Comparison of ENCODE assay signal across 8 cellular contexts in the genomic region with DNA sequence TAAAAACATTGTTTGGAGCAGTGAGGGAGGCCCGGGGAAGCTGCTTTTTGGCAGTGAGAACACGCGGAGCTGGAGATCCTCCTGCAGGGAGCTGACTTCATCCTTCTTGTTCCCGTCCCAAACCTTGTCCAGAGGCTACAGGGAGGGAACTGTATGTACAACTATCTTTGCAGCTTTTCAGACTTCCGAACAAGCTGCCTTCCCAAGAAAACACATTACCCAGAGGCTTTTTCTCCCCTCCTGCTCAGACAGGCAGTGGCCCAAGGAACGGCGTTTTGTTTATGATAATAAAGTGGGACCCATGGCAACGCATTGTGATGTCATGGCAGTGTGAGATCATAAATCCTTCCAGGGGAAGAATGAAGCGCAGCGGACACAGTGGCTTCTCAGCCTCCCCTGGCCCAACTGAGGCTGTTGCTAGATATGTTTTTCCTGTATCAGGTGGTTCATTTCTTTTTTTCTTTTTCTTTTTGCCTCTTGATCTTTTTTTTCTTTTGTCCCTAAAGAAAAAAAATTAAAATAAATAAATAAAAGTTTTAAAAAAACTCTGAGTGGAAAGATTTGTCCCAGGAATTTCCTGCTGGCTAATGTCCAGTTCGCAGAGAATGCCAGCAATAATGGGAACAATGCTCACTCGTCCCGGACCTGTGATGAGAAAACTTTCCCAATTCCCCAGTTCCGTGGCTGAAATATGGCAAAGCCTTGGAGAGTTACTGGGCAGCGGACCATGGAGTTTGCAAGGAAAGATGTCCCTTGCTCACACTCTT.
DNase-seq lines count a peak whose midpoint lies in the region; TF ChIP-seq lines count a peak whose summit lies in the region.

No MANE protein-coding gene starts in this region.

- peak overlapping the region; percentile 90 for H3K27ac Mint-ChIP-seq in endothelial cell (ENCODE audit: unreplicated experiment)
- H3K27ac Mint-ChIP-seq in activated naive CD4-positive, alpha-beta T cell treated with anti-CD3 and anti-CD28 coated beads, Interleukin-2, amount 10 ng/mL, durations not matched to agents 7 days and 5 days, result no peak overlapping the region

- H3K4me3 ChIP-seq in AG10803 (ENCODE audit: low read length) (peak overlapping the region; percentile 43), MG63 (0 out of 2 replicates have a peak overlapping the region, but pooled peaks have one; percentile 5), muscle layer of colon (ENCODE audit: low read depth in 1 of 2, low read length in 2 of 2) (peak overlapping the region in 1 of 2 donors; percentile 4)

- peak overlapping the region; percentile 82 for H3K27ac ChIP-seq in muscle layer of colon (ENCODE audit: low read depth, low read length)

- no peaks in the 10 kb centered on the region for H3K36me3 ChIP-seq in MG63
- H3K36me3 ChIP-seq in muscle layer of colon (ENCODE audit: insufficient read depth, low read length), result no peaks in the 10 kb centered on the region

- CTCF ChIA-PET in activated naive CD4-positive, alpha-beta T cell treated with anti-CD3 and anti-CD28 coated beads, Interleukin-2, amount 10 ng/mL, durations not matched to agents 7 days and 5 days (lab: Charles Lee), result no interaction called here

- no peaks in the 10 kb centered on the region; the same call in 1 of the 2 replicates for H3K9me3 ChIP-seq in MG63
- H3K9me3 ChIP-seq in muscle layer of colon (ENCODE audit: low read length), result no peaks in the 10 kb centered on the region

- H3K4me1 ChIP-seq in muscle layer of colon (ENCODE audit: insufficient read depth, low read length), result peaks cover 31% of the 10 kb centered on the region

- peak overlapping the region; percentile 29 for H3K9ac ChIP-seq in muscle layer of colon (ENCODE audit: low read length)

- peaks cover 18% of the 10 kb centered on the region for H3K4me1 Mint-ChIP-seq in endothelial cell (ENCODE audit: unreplicated experiment)
- H3K4me1 Mint-ChIP-seq in activated naive CD4-positive, alpha-beta T cell treated with anti-CD3 and anti-CD28 coated beads, Interleukin-2, amount 10 ng/mL, durations not matched to agents 7 days and 5 days, result no peaks in the 10 kb centered on the region

- H3K4me3 Mint-ChIP-seq in endothelial cell (ENCODE audit: unreplicated experiment), result no peak overlapping the region
- no peak overlapping the region for H3K4me3 Mint-ChIP-seq in activated naive CD4-positive, alpha-beta T cell treated with anti-CD3 and anti-CD28 coated beads, Interleukin-2, amount 10 ng/mL, durations not matched to agents 7 days and 5 days

- peaks cover 5% of the 10 kb centered on the region for H3K27me3 Mint-ChIP-seq in endothelial cell (ENCODE audit: unreplicated experiment)
- H3K27me3 Mint-ChIP-seq in activated naive CD4-positive, alpha-beta T cell treated with anti-CD3 and anti-CD28 coated beads, Interleukin-2, amount 10 ng/mL, durations not matched to agents 7 days and 5 days, result peaks cover 20% of the 10 kb centered on the region

- H3K27me3 ChIP-seq in MG63 (no peaks in the 10 kb centered on the region), muscle layer of colon (ENCODE audit: control insufficient read depth in 1 of 2, insufficient read depth in 2 of 2, low read length in 2 of 2) (no peaks in the 10 kb centered on the region)

- no peaks in the 10 kb centered on the region for H3K9me3 Mint-ChIP-seq in endothelial cell (ENCODE audit: unreplicated experiment)
- no peaks in the 10 kb centered on the region for H3K9me3 Mint-ChIP-seq in activated naive CD4-positive, alpha-beta T cell treated with anti-CD3 and anti-CD28 coated beads, Interleukin-2, amount 10 ng/mL, durations not matched to agents 7 days and 5 days

- TF ChIP-seq CTCF in AG10803 (conservative IDR thresholded peaks at IDR 0.05; ENCODE audit: low read length) (no peak), endothelial cell (IDR thresholded peaks at IDR 0.05; ENCODE audit: unreplicated experiment) (no peak)

- peak; percentile 96 for DNase-seq in AG10803 (ENCODE audit: low read depth)
- peak; percentile 74 for DNase-seq in MG63
- peak; percentile 67 for DNase-seq in endothelial cell (ENCODE audit: low spot score)
- DNase-seq in stimulated activated CD4-positive, alpha-beta T cell treated with anti-CD3 and anti-CD28 coated beads, Interleukin-4, amount 100 ng/mL, for 1 hour, result no peak
- no peak for DNase-seq in superior temporal gyrus (ENCODE audit: extremely low spot score)
- DNase-seq in activated naive CD4-positive, alpha-beta T cell treated with anti-CD3 and anti-CD28 coated beads, Interleukin-2, amount 10 ng/mL, durations not matched to agents 7 days and 5 days, result no peak
- DNase-seq in NCI-H2107 treated with DMSO at 0.1 percent for 48 hours (lab: John Stamatoyannopoulos, UW; ENCODE audit: unreplicated experiment), result no peak

- no peaks in the 10 kb centered on the region for H3K36me3 Mint-ChIP-seq in endothelial cell (ENCODE audit: low read depth, unreplicated experiment)
- H3K36me3 Mint-ChIP-seq in activated naive CD4-positive, alpha-beta T cell treated with anti-CD3 and anti-CD28 coated beads, Interleukin-2, amount 10 ng/mL, durations not matched to agents 7 days and 5 days, result no peaks in the 10 kb centered on the region

Comparison
In these comparisons a context has a peak if more than half of its experiments do, and no peak if none do; other contexts are left out.
1. DNase-seq: peak in AG10803 (single experiment), MG63 (single experiment) and endothelial cell (single experiment); none in stimulated activated CD4-positive, alpha-beta T cell treated with anti-CD3 and anti-CD28 coated beads, Interleukin-4, amount 100 ng/mL, for 1 hour (single experiment), superior temporal gyrus (single experiment), activated naive CD4-positive, alpha-beta T cell treated with anti-CD3 and anti-CD28 coated beads, Interleukin-2, amount 10 ng/mL, durations not matched to agents 7 days and 5 days (single experiment) and NCI-H2107 treated with DMSO at 0.1 percent for 48 hours (single experiment).